Comparison of ENCODE assay signal across 8 cellular contexts in the genomic region with DNA sequence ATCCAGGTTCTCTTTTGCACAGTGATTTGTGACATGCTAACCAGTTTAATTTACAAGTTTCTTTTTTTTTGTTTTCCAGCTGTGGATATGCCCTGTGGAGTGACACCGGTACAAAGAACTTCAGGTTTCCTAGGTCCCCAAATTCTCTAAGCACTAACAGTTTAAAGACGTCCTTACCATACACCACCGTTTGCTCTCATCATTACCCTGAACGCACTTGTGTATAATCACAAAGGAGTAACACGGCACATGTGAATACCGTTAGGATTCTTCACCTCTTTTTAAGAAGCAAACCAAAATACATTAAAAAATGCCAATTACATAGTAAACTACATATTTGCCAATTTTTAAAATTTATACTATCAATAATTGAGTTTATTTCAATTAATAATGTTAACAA. TPM values are rescaled to one million over a fixed set of nuclear protein-coding genes. Genes with fewer than 3 reads are reported as not detected.
DNase-seq lines count a peak whose midpoint lies in the region; ATAC-seq, FAIRE-seq and TF ChIP-seq lines count a peak whose summit lies in the region.

No MANE protein-coding gene starts in this region.

- peaks cover 10% of the 10 kb centered on the region for H3K79me2 ChIP-seq in OCI-LY3 (ENCODE audit: low read length)

- H3K27me3 Mint-ChIP-seq in progenitor cell of endocrine pancreas = no peaks in the 10 kb centered on the region

- H3K9me3 Mint-ChIP-seq in progenitor cell of endocrine pancreas (ENCODE audit: low read depth) = no peaks in the 10 kb centered on the region

- peak overlapping the region; percentile 84 for H3K4me2 ChIP-seq in OCI-LY3 (ENCODE audit: low read length)

- peaks cover 11% of the 10 kb centered on the region for H3K36me3 ChIP-seq in OCI-LY3 (replicated peaks; ENCODE audit: low read depth, low read length)

- H3K27me3 ChIP-seq in OCI-LY3 (ENCODE audit: low read depth, low read length) = no peaks in the 10 kb centered on the region

- no peaks in the 10 kb centered on the region for H4K20me1 ChIP-seq in OCI-LY3 (ENCODE audit: insufficient read depth, low read length)

- peak; percentile 59 for FAIRE-seq in endometrium (lab: Jason Lieb, UNC)

- H3K9me3 ChIP-seq in OCI-LY3 (ENCODE audit: insufficient read depth, low read length) = no peaks in the 10 kb centered on the region

- TF ChIP-seq CTCF in GM12864 (IDR thresholded peaks at IDR 0.05; ENCODE audit: low read depth, low read length, missing control alignments) = no peak
- no peak for TF ChIP-seq CTCF in OCI-LY3 (IDR thresholded peaks at IDR 0.05; ENCODE audit: low read depth, low read length)
- no peak for TF ChIP-seq CTCF in progenitor cell of endocrine pancreas (IDR thresholded peaks at IDR 0.05; ENCODE audit: unreplicated experiment)
- TF ChIP-seq CTCF in GM10266 (IDR thresholded peaks at IDR 0.05; ENCODE audit: control insufficient read depth, insufficient read depth, low read depth, missing control alignments) = no peak

- H3K36me3 Mint-ChIP-seq in progenitor cell of endocrine pancreas (ENCODE audit: insufficient read depth) = peaks cover 10% of the 10 kb centered on the region

- H3K27ac ChIP-seq in OCI-LY3 (ENCODE audit: low read length) = no peak overlapping the region

- peaks cover 20% of the 10 kb centered on the region; the same call in 1 of the 2 replicates for H3K4me1 ChIP-seq in OCI-LY3 (ENCODE audit: low read length)

- peak overlapping the region; percentile 62 for H3K4me3 Mint-ChIP-seq in progenitor cell of endocrine pancreas (ENCODE audit: low read depth)

- H3K4me3 ChIP-seq in GM12864 (ENCODE audit: low read depth, low read length) (peak overlapping the region; percentile 93; the same call in 1 of the 2 replicates), OCI-LY3 (ENCODE audit: low read length) (peak overlapping the region; percentile 97)

- DNase-seq in GM12864 (ENCODE audit: low read depth) (no peak), progenitor cell of endocrine pancreas (ENCODE audit: low spot score, unreplicated experiment) (no peak), DMS153 (lab: John Stamatoyannopoulos, UW) (no peak), GM10266 (ENCODE audit: extremely low spot score) (no peak)

- H3K9ac ChIP-seq in OCI-LY3 (ENCODE audit: low read length) = peak overlapping the region; percentile 94

- peak overlapping the region; percentile 67 for H3K27ac Mint-ChIP-seq in progenitor cell of endocrine pancreas

- peaks cover 18% of the 10 kb centered on the region for H3K4me1 Mint-ChIP-seq in progenitor cell of endocrine pancreas (ENCODE audit: low read depth)

- no peak for ATAC-seq in GM21723 (IDR thresholded peaks at IDR 0.05; ENCODE audit: unreplicated experiment)
- ATAC-seq in GM18907 (IDR thresholded peaks at IDR 0.05; ENCODE audit: unreplicated experiment) = no peak

- H2AFZ ChIP-seq in OCI-LY3 (ENCODE audit: low read depth, low read length) = no peak overlapping the region

RNA-seq across cellular contexts. Expression of a gene that starts 0.8 kb away (rescaled TPM):
- total RNA-seq in progenitor cell of endocrine pancreas = 54.0 and 58.1 TPM in 2 replicates
